ENCODE assay signal across 8 cellular contexts in the genomic region with DNA sequence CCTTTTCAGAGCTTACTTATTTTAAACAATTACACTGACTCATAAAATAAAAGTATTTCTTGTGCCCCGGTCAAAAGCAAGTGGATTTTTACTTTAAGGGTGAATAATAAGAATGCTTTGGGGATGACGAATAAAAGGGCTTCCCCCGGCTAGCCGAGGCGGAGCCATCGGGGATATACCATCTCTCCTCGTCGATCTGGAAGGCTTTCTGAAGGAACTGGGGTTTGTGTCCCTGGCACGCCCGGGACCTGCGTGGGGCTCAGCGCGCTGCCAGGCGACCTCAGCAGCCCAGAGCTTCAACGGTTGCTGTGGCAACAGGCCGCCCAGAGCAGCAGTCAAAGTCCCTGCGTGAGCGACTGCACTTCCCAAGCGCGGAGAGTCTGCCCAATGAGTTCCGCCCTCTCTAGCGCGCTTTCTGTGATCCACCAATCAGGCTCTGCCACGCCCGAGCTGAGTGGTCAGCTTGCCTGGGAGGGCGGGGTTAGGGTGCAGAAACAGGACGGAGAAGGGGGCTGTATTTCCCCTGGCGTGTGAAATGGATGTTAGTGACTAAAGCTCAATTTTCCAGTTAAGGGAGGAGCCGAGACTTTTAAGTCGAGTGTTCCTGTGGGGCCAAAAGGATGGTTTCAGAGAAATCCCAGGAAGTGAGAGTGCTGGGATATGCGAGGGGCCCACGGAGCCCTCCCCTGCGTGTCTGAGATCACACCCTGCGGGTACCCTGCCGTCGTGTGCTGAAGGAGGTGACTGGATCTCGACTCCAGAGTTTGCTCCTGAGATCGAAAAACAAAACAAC. TPM values are rescaled to one million over a fixed set of nuclear protein-coding genes. Genes with fewer than 3 reads are reported as not detected.
DNase-seq lines count a peak whose midpoint lies in the region; ATAC-seq and TF ChIP-seq lines count a peak whose summit lies in the region.

No MANE protein-coding gene starts in this region.

- ATAC-seq in GM23338 (peak; percentile 97), natural killer cell (peak; percentile 95 to 98 (median 98))

- no peak overlapping the region for H3K27ac ChIP-seq in DOHH2 (ENCODE audit: low read depth, low read length)
- peak overlapping the region; percentile 81 for H3K27ac ChIP-seq in GM23338 (ENCODE audit: low read depth)

- no peaks in the 10 kb centered on the region for H3K9me3 ChIP-seq in DOHH2 (ENCODE audit: control insufficient read depth, insufficient read depth, low read length)

- H3K9me3 Mint-ChIP-seq in GM23338 (no peaks in the 10 kb centered on the region), natural killer cell (no peaks in the 10 kb centered on the region)

- H3K36me3 Mint-ChIP-seq in GM23338 (ENCODE audit: low read depth) (no peaks in the 10 kb centered on the region), natural killer cell (no peaks in the 10 kb centered on the region)

- H4K20me1 ChIP-seq in DOHH2 (ENCODE audit: control insufficient read depth, insufficient read depth, low read depth, low read length) (0 out of 2 replicates have a peak, but pooled peaks cover 3% of the 10 kb centered on the region), GM23338 (replicated peaks; ENCODE audit: insufficient read depth) (no peaks in the 10 kb centered on the region)

- H3K4me3 ChIP-seq in DOHH2 (ENCODE audit: low read length) = peak overlapping the region; percentile 76
- peak overlapping the region; percentile 76 for H3K4me3 ChIP-seq in GM23338
- H3K4me3 ChIP-seq in fibroblast of pulmonary artery (replicated peaks; ENCODE audit: low read depth, low read length) = peak overlapping the region; percentile 65

- no peaks in the 10 kb centered on the region for H3K36me3 ChIP-seq in DOHH2 (ENCODE audit: control insufficient read depth, low read length)
- H3K36me3 ChIP-seq in GM23338 (ENCODE audit: insufficient read depth) = no peaks in the 10 kb centered on the region

- DNase-seq in GM23338 (ENCODE audit: low spot score) = peak; percentile 97
- peak; percentile 90 to 92 for DNase-seq in Kasumi-1 (lab: John Stamatoyannopoulos, UW)
- DNase-seq in RKO (ENCODE audit: low spot score) = peak; percentile 97
- DNase-seq in activated T-helper 9 cell treated with anti-CD3 and anti-CD28 coated beads, Interleukin-2, amount 50 U/mL, for 16 hours (ENCODE audit: low read depth) = peak; percentile 87
- DNase-seq in fibroblast of pulmonary artery (ENCODE audit: low read depth) = peak; percentile 96
- peak; percentile 91 for DNase-seq in natural killer cell
- DNase-seq in stimulated activated naive CD4-positive, alpha-beta T cell (lab: John Stamatoyannopoulos, UW) = peak; percentile 70 to 83 (median 72)

- H3K4me1 ChIP-seq in DOHH2 (ENCODE audit: control insufficient read depth, low read length) (peaks cover 31% of the 10 kb centered on the region), GM23338 (ENCODE audit: insufficient read depth) (peaks cover 11% of the 10 kb centered on the region; the same call in 1 of the 2 replicates)

- H3K79me2 ChIP-seq in DOHH2 (ENCODE audit: control insufficient read depth, low read length) (no peaks in the 10 kb centered on the region), GM23338 (replicated peaks; ENCODE audit: insufficient read depth) (no peaks in the 10 kb centered on the region)

- H3K4me3 Mint-ChIP-seq in GM23338 (peak overlapping the region; percentile 96), natural killer cell (peak overlapping the region; percentile 88)

- no peak for TF ChIP-seq CTCF in DOHH2 (IDR thresholded peaks at IDR 0.05; ENCODE audit: low read depth, low read length, poor library complexity, severe bottlenecking)
- no peak for TF ChIP-seq CTCF in GM23338 (conservative IDR thresholded peaks at IDR 0.05; ENCODE audit: low read depth in 2 of 2)
- no peak for TF ChIP-seq CTCF in fibroblast of pulmonary artery (IDR thresholded peaks at IDR 0.05; ENCODE audit: low read length, missing control alignments)
- TF ChIP-seq CTCF in natural killer cell (IDR thresholded peaks at IDR 0.05) = no peak

- H3K9me2 ChIP-seq in DOHH2 (replicated peaks; ENCODE audit: control insufficient read depth, low read length) (no peaks in the 10 kb centered on the region), GM23338 (ENCODE audit: insufficient read depth) (no peaks in the 10 kb centered on the region)

- H2AFZ ChIP-seq in GM23338 = peak overlapping the region; percentile 70

- H3K27me3 ChIP-seq in DOHH2 (ENCODE audit: control insufficient read depth, low read length) = peaks cover 55% of the 10 kb centered on the region
- no peaks in the 10 kb centered on the region for H3K27me3 ChIP-seq in GM23338 (ENCODE audit: insufficient read depth)

- intact Hi-C loops in natural killer cell (cut with micrococcal nuclease) = loop anchor here (1.0 to 10.0 kb wide), 4 partner anchors 33 to 453 kb away; partner anchors contain the start of genes ALDH9A1 and MGST3

- H3K27ac Mint-ChIP-seq in GM23338 (peak overlapping the region; percentile 88), natural killer cell (peak overlapping the region; percentile 76 to 96)

- H3K4me2 ChIP-seq in DOHH2 (ENCODE audit: low read length) (peak overlapping the region; percentile 94), GM23338 (peak overlapping the region; percentile 87)

- H3K27me3 Mint-ChIP-seq in GM23338 (ENCODE audit: insufficient read depth, low read depth, poor library complexity) = no peaks in the 10 kb centered on the region
- peaks cover 19 to 38% of the 10 kb centered on the region in 2 donors for H3K27me3 Mint-ChIP-seq in natural killer cell (ENCODE audit: low read depth in 2 of 2)

- H3K4me1 Mint-ChIP-seq in GM23338 (peaks cover 21% of the 10 kb centered on the region), natural killer cell (peaks cover 21 to 31% of the 10 kb centered on the region in 2 donors)

- H3F3A ChIP-seq in DOHH2 (ENCODE audit: control insufficient read depth, insufficient read depth) = no peaks in the 10 kb centered on the region
- H3F3A ChIP-seq in GM23338 (replicated peaks; ENCODE audit: low read depth) = no peaks in the 10 kb centered on the region

TF ChIP-seq in GM23338, 12 proteins besides CTCF, POLR2A, EP300 and RAD21 (continues in another document):
- TF ChIP-seq REST (IDR thresholded peaks at IDR 0.05; ENCODE audit: unreplicated experiment) (no peak), EZH2phosphoT487 (IDR thresholded peaks at IDR 0.05; ENCODE audit: unreplicated experiment) (no peak), JUNB (IDR thresholded peaks at IDR 0.05; ENCODE audit: unreplicated experiment) (no peak), NANOG (IDR thresholded peaks at IDR 0.05; ENCODE audit: borderline replicate concordance) (no peak), POLR2AphosphoS5 (IDR thresholded peaks at IDR 0.05; ENCODE audit: low read depth) (peak; percentile 53), ZNF331 (CRISPR knock-in tag; IDR thresholded peaks at IDR 0.05; ENCODE audit: low read depth) (no peak), CREB1 (CRISPR knock-in tag; IDR thresholded peaks at IDR 0.05; ENCODE audit: low read depth) (peak; percentile 65; the same call in 1 of the 2 replicates)
- TF ChIP-seq, protein P1, sequence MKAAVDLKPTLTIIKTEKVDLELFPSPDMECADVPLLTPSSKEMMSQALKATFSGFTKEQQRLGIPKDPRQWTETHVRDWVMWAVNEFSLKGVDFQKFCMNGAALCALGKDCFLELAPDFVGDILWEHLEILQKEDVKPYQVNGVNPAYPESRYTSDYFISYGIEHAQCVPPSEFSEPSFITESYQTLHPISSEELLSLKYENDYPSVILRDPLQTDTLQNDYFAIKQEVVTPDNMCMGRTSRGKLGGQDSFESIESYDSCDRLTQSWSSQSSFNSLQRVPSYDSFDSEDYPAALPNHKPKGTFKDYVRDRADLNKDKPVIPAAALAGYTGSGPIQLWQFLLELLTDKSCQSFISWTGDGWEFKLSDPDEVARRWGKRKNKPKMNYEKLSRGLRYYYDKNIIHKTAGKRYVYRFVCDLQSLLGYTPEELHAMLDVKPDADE (IDR thresholded peaks at IDR 0.05) = 0 out of 2 replicates have a peak, but pooled peaks have one; percentile 13

RNA-seq across cellular contexts. Expression of gene MGST3, which starts 33.0 kb away (rescaled TPM):
- 84.5 and 107 TPM in 2 replicates for total RNA-seq in GM23338 (2014; rRNA removed; shearing (Covaris generic))
- polyA plus RNA-seq in GM23338 (2016; fragmentation: Nextera tagmentation; extraction: Ambion mirVana) = 262 and 286 TPM in 2 replicates
- total RNA-seq in natural killer cell = 10 to 100 TPM; 27.2 to 34.3 (median 29.0) TPM

RNA-seq across cellular contexts. Expression of gene LRRC52, which starts 54.3 kb away (rescaled TPM):
- total RNA-seq in GM23338 (2014; rRNA removed; shearing (Covaris generic)) = not detected in 2 replicates
- polyA plus RNA-seq in GM23338 (2016; fragmentation: Nextera tagmentation; extraction: Ambion mirVana) = not detected in 2 replicates
- total RNA-seq in natural killer cell = not detected
